26 cellular contexts compared by ENCODE assay signal in the genomic region with DNA sequence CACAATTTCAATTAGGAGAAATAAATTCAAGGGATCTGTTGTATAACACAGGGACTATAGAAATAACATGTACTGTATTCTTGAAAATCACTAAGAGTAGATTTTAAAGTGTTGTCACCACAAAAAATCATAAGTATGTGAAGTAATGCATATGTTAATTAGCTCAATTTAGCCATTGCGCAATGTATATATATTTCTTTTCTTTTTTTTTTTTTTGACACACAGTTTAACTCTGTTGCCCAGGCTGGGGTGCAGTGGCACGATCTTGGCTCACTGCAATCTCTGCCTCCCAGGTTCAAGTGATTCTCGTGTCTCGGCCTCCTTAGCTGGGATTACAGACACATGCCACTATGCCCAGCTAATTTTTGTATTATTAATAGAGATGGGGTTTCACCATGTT.
DNase-seq lines count a peak whose midpoint lies in the region; ATAC-seq, FAIRE-seq and TF ChIP-seq lines count a peak whose summit lies in the region.
"Had no signal": no experiment of that assay in that cellular context is flagged by ENCODE, and none has a peak within 500 bp of the region (broad histone marks: within the 10 kb centered on the region; RNA-seq: fewer than 3 reads in every experiment).

No MANE protein-coding gene starts in this region.

- H3K27ac ChIP-seq in right cardiac atrium (ENCODE audit: low read length): no peak overlapping the region
- H3K27ac ChIP-seq in A549: no peak overlapping the region
- H3K27ac ChIP-seq in H1 (ENCODE audit: low read depth, low read length): no peak overlapping the region
- H3K27ac ChIP-seq: 22Rv1, BLaER1 had no signal

- no peak overlapping the region for H4K5ac ChIP-seq in H1 (ENCODE audit: insufficient read length, low read depth, low read length)

- H2BK120ac ChIP-seq in H1 (replicated peaks; ENCODE audit: low read depth, low read length): no peak overlapping the region

- H4K8ac ChIP-seq in H1 (ENCODE audit: extremely low read depth, insufficient read depth, low read length): no peak overlapping the region

- H2BK5ac ChIP-seq in H1 (ENCODE audit: low read depth, low read length): no peak overlapping the region

- no peaks in the 10 kb centered on the region for H3K9me3 ChIP-seq in right cardiac atrium (ENCODE audit: control insufficient read depth, low read length)
- no peaks in the 10 kb centered on the region for H3K9me3 ChIP-seq in A549
- no peaks in the 10 kb centered on the region for H3K9me3 ChIP-seq in H1 (ENCODE audit: insufficient read depth in 2 of 2, low read depth in 1 of 2, low read length in 1 of 2)
- H3K9me3 ChIP-seq: BE2C, BLaER1 had no signal

- CTCF ChIA-PET in A549 (lab: Yijun Ruan, JAX): interaction anchor here (0.6 kb wide), 1 partner anchor 113 kb away, joined by 3 read pairs; no protein-coding TSS in a partner anchor
- CTCF ChIA-PET in H1 (lab: Charles Lee; ENCODE audit: partially characterized antibody): no interaction called here

- no peak for TF ChIP-seq CTCF in A549 (IDR thresholded peaks at IDR 0.05)
- TF ChIP-seq CTCF in H1 (IDR thresholded peaks at IDR 0.05; ENCODE audit: control extremely low read depth in 1 of 3, insufficient read depth in 1 of 3, low read depth in 1 of 3, low read length in 3 of 3): no peak

- H3K23ac ChIP-seq in H1 (ENCODE audit: insufficient read length): no peak overlapping the region

- H3K79me2 ChIP-seq in H1 (ENCODE audit: control insufficient read depth in 1 of 2, insufficient read depth in 2 of 2, low read length in 2 of 2): no peaks in the 10 kb centered on the region

- TF ChIP-seq RAD21 in A549 (conservative IDR thresholded peaks at IDR 0.05 in 1 of 2, IDR thresholded peaks at IDR 0.05 in 1 of 2): no peak
- TF ChIP-seq RAD21 in Ishikawa (IDR thresholded peaks at IDR 0.05; ENCODE audit: low read depth): no peak
- TF ChIP-seq RAD21 in H1 (IDR thresholded peaks at IDR 0.05 in 1 of 2, conservative IDR thresholded peaks at IDR 0.05 in 1 of 2; ENCODE audit: low read depth in 2 of 2, low read length in 2 of 2): no peak

- no peak for ATAC-seq in Right ventricle myocardium inferior
- ATAC-seq in right cardiac atrium: no peak
- ATAC-seq in A549: no peak
- ATAC-seq in GM18505 (IDR thresholded peaks at IDR 0.05; ENCODE audit: unreplicated experiment): no peak
- no peak for ATAC-seq in activated naive CD4-positive, alpha-beta T cell treated with anti-CD3 and anti-CD28 coated beads, Interleukin-2, amount 50 U/mL, for 72 hours
- ATAC-seq: GM12878 had no signal

- H2BK15ac ChIP-seq in H1 (ENCODE audit: low read length): no peak overlapping the region

- H3K9me3 Mint-ChIP-seq in activated naive CD4-positive, alpha-beta T cell treated with anti-CD3 and anti-CD28 coated beads, Interleukin-2, amount 50 U/mL, for 72 hours: no peaks in the 10 kb centered on the region
- H3K9me3 Mint-ChIP-seq: CD8-positive, alpha-beta memory T cell had no signal

- FAIRE-seq in A549 (lab: Jason Lieb, UNC) (no peak), H1 (lab: Jason Lieb, UNC) (no peak)
- FAIRE-seq: GM12878, GM12892 had no signal

- no peak overlapping the region for H3K27ac Mint-ChIP-seq in activated naive CD4-positive, alpha-beta T cell treated with anti-CD3 and anti-CD28 coated beads, Interleukin-2, amount 50 U/mL, for 72 hours
- H3K27ac Mint-ChIP-seq: CD4-positive, alpha-beta memory T cell; CD4-positive, CD25-positive, alpha-beta regulatory T cell had no signal

- no peaks in the 10 kb centered on the region for H3K79me1 ChIP-seq in H1 (ENCODE audit: low read depth, low read length)

- H2AK5ac ChIP-seq in H1 (ENCODE audit: low read depth, low read length): no peak overlapping the region

- no peak overlapping the region for H2BK20ac ChIP-seq in H1 (ENCODE audit: low read length)

- H4K20me1 ChIP-seq in H1 (replicated peaks in 1 of 2; ENCODE audit: control insufficient read depth in 1 of 2, insufficient read depth in 2 of 2, low read length in 2 of 2): no peaks in the 10 kb centered on the region
- H4K20me1 ChIP-seq: BLaER1 had no signal

- H3K4me2 ChIP-seq in A549: no peak overlapping the region
- H3K4me2 ChIP-seq in H1 (ENCODE audit: insufficient read depth in 1 of 2, low read depth in 2 of 2, low read length in 2 of 2): no peak overlapping the region
- H3K4me2 ChIP-seq: BLaER1 had no signal

- H3K56ac ChIP-seq in H1 (replicated peaks; ENCODE audit: insufficient read length, low read depth, low read length): no peak overlapping the region

- no peaks in the 10 kb centered on the region; the same call in 1 of the 2 replicates for H3K23me2 ChIP-seq in H1 (ENCODE audit: low read depth, low read length)

- H3K27me3 ChIP-seq in right cardiac atrium (ENCODE audit: control insufficient read depth, insufficient read depth): no peaks in the 10 kb centered on the region
- no peaks in the 10 kb centered on the region for H3K27me3 ChIP-seq in H1 (replicated peaks in 1 of 4; ENCODE audit: control insufficient read depth in 3 of 4, extremely low read depth in 1 of 4, insufficient read depth in 3 of 4, low read length in 3 of 4)
- H3K27me3 ChIP-seq: BE2C, BLaER1 had no signal

- H2BK12ac ChIP-seq in H1 (ENCODE audit: low read depth, low read length): no peak overlapping the region

- H3K4me3 ChIP-seq in right cardiac atrium (ENCODE audit: low read length) (no peak overlapping the region), A549 (no peak overlapping the region), H1 (ENCODE audit: extremely low read depth in 1 of 4, insufficient read depth in 2 of 4, low read depth in 3 of 4, low read length in 4 of 4) (no peak overlapping the region)
- H3K4me3 ChIP-seq: BLaER1, GM12878 had no signal

- TF ChIP-seq EP300 in A549 (IDR thresholded peaks at IDR 0.05) (no peak), Ishikawa (IDR thresholded peaks at IDR 0.05; ENCODE audit: borderline replicate concordance) (no peak), H1 (IDR thresholded peaks at IDR 0.05; ENCODE audit: borderline replicate concordance in 1 of 2, low read depth in 2 of 2, low read length in 2 of 2) (no peak)

- H4K91ac ChIP-seq in H1 (replicated peaks; ENCODE audit: insufficient read length, low read length): no peak overlapping the region

- intact Hi-C loops in Right ventricle myocardium inferior (cut with DNase I) (no loop called here), right cardiac atrium (cut with DNase I) (no loop called here)

- no peak overlapping the region for H3K18ac ChIP-seq in H1 (ENCODE audit: extremely low read depth, low read length)

- no peak overlapping the region for H3K9ac ChIP-seq in H1 (replicated peaks in 1 of 4; ENCODE audit: extremely low read depth in 1 of 4, low read depth in 3 of 4, low read length in 3 of 4)
- H3K9ac ChIP-seq: BLaER1 had no signal

- POLR2A ChIA-PET in A549 (lab: Yijun Ruan, JAX) (no interaction called here), H1 (lab: Charles Lee; ENCODE audit: partially characterized antibody) (interaction anchor here (0.8 to 1.0 kb wide), 2 partner anchors 13 to 383 kb away, joined by 3 read pairs; no protein-coding TSS in a partner anchor)

- H3K36me3 ChIP-seq in H1 (ENCODE audit: control insufficient read depth in 2 of 4, insufficient read depth in 4 of 4, low read length in 3 of 4): no peaks in the 10 kb centered on the region
- H3K36me3 ChIP-seq: BE2C, BLaER1 had no signal

- WGBS in right cardiac atrium: 98% methylated on average over 4 of the region's 4 CpGs
- WGBS in A549 (ENCODE audit: missing lambda C conversion rate): 91% methylated on average over 4 of the region's 4 CpGs
- WGBS in H1 (ENCODE audit: extremely low coverage in 1 of 2, insufficient coverage in 1 of 2, insufficient read length in 1 of 2, insufficient replicate concordance in 2 of 2, low coverage in 1 of 2, low lambda C conversion rate in 2 of 2, missing lambda C conversion rate in 1 of 2), 2 experiments: 95% methylated on average over 4 of the region's 4 CpGs; no CpG with 5 or more reads in 1 of the 2 experiments

- H3K4me1 ChIP-seq in right cardiac atrium (ENCODE audit: control insufficient read depth, insufficient read depth, low read length) (no peaks in the 10 kb centered on the region), A549 (peaks cover 51% of the 10 kb centered on the region), H1 (replicated peaks in 1 of 4; ENCODE audit: control insufficient read depth in 3 of 4, insufficient read depth in 4 of 4, low read length in 3 of 4) (no peaks in the 10 kb centered on the region)
- H3K4me1 ChIP-seq: BE2C, BLaER1 had no signal

- no peak overlapping the region for H3K14ac ChIP-seq in H1 (ENCODE audit: insufficient read length)

- H3K36me3 Mint-ChIP-seq in activated naive CD4-positive, alpha-beta T cell treated with anti-CD3 and anti-CD28 coated beads, Interleukin-2, amount 50 U/mL, for 72 hours: no peaks in the 10 kb centered on the region

- DNase-seq in Right ventricle myocardium inferior (ENCODE audit: missing footprints) (peak; percentile 33), right cardiac atrium (no peak), A549 (ENCODE audit: low read depth in 1 of 2, low spot score in 1 of 2) (no peak), H1 (ENCODE audit: low read depth in 1 of 2, low spot score in 2 of 2) (no peak), NCI-H82 treated with DMSO at 0.1 percent for 48 hours (lab: John Stamatoyannopoulos, UW; ENCODE audit: unreplicated experiment) (no peak)
- no peak for DNase-seq in activated naive CD4-positive, alpha-beta T cell treated with anti-CD3 and anti-CD28 coated beads, Interleukin-2, amount 50 U/mL, for 72 hours (ENCODE audit: low spot score in 2 of 2)
- DNase-seq: ACHN; BE2C; C1 segment of cervical spinal cord; CD4-positive, alpha-beta memory T cell; CD4-positive, CD25-positive, alpha-beta regulatory T cell; CD8-positive, alpha-beta memory T cell; COR-L47; DMS 273 treated with DMSO at 0.1 percent for 48 hours; DMS153; DMS53; DMS79; DND-41; EL; GDM1 had no signal

- no peak overlapping the region for H2AFZ ChIP-seq in H1 (ENCODE audit: low read length)

- TF ChIP-seq POLR2A in A549 (IDR thresholded peaks at IDR 0.05; ENCODE audit: low read length) (no peak), H1 (IDR thresholded peaks at IDR 0.05; ENCODE audit: control extremely low read depth in 1 of 2, low read depth in 2 of 2, low read length in 2 of 2) (no peak), GM18505 (IDR thresholded peaks at IDR 0.05; ENCODE audit: borderline replicate concordance, extremely low read depth, insufficient read depth, insufficient read length) (no peak)

- no peak overlapping the region for H3K4ac ChIP-seq in H1 (replicated peaks; ENCODE audit: insufficient read length, low read depth, low read length)

TF ChIP-seq in A549, 52 proteins besides CTCF, POLR2A, EP300 and RAD21:
- TF ChIP-seq RNF2 (IDR thresholded peaks at IDR 0.05; ENCODE audit: borderline replicate concordance, low read depth) (no peak), CEBPB (IDR thresholded peaks at IDR 0.05) (peak; percentile 56 to 69; a peak in 3 of 4 replicates)

TF ChIP-seq in Ishikawa, 13 proteins besides CTCF, POLR2A, EP300 and RAD21:
- TF ChIP-seq CREB1 (IDR thresholded peaks at IDR 0.05; ENCODE audit: low read depth) (no peak), CEBPB (IDR thresholded peaks at IDR 0.05) (0 out of 2 replicates have a peak, but pooled peaks have one; percentile 34)

TF ChIP-seq in H1, 55 proteins besides CTCF, POLR2A, EP300 and RAD21:
- no peak for TF ChIP-seq SIRT6 (IDR thresholded peaks at IDR 0.05; ENCODE audit: low read length)
- peak; percentile 86 for TF ChIP-seq CEBPB (IDR thresholded peaks at IDR 0.05; ENCODE audit: low read depth, low read length)
